In the genomic region with DNA sequence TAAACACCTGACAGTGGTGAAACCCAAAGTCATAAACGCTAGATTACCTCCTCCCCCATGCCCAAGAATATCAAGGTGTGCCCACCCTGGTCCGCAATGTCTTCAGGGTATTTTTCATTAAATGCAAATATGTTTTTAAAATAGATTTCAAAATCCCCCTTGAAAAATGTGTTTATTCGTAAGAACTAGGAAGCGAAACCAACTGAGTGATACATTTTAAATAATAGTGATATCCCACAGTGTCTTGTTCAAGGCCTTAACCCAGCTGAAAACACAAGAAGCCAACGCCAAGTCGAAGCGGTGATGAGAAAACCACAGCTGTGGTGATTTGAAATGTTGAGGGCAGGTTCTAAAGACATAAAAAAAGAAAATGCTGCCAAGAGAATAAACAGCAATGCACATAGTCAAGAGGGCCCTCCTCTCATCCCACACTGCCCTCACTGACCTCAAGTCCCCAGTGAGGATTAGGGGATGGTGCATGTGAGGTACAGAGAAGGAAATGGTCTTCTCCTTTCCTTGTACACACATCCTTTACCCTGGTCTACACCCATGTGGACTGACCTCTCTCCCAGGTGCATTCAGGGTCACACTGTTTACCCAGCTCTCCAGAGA, we compare ENCODE assay signal across 12 cellular contexts. TPM values are rescaled to one million over a fixed set of nuclear protein-coding genes. Genes with fewer than 3 reads are reported as not detected.
DNase-seq lines count a peak whose midpoint lies in the region; ATAC-seq and TF ChIP-seq lines count a peak whose summit lies in the region.
"Had no signal": no experiment of that assay in that cellular context is flagged by ENCODE, and none has a peak within 500 bp of the region (broad histone marks: within the 10 kb centered on the region; RNA-seq: fewer than 3 reads in every experiment).

No MANE protein-coding gene starts in this region.

- H3K79me2 ChIP-seq in DOHH2 (ENCODE audit: control insufficient read depth, low read length) = no peaks in the 10 kb centered on the region

- no peak for TF ChIP-seq CTCF in DOHH2 (IDR thresholded peaks at IDR 0.05; ENCODE audit: low read depth, low read length, poor library complexity, severe bottlenecking)

- peak overlapping the region; percentile 99 for H3K27ac ChIP-seq in DOHH2 (ENCODE audit: low read depth, low read length)

- no peaks in the 10 kb centered on the region for H3K27me3 ChIP-seq in DOHH2 (ENCODE audit: control insufficient read depth, low read length)

- peak; percentile 65 for ATAC-seq in GM19397 (IDR thresholded peaks at IDR 0.05; ENCODE audit: unreplicated experiment)
- peak; percentile 47 for ATAC-seq in HG03066 (IDR thresholded peaks at IDR 0.05; ENCODE audit: low read depth, unreplicated experiment)
- ATAC-seq: Panc1 had no signal

- no peaks in the 10 kb centered on the region for H3K9me2 ChIP-seq in DOHH2 (replicated peaks; ENCODE audit: control insufficient read depth, low read length)

- H3K4me1 ChIP-seq in DOHH2 (ENCODE audit: control insufficient read depth, low read length) = peaks cover 100% of the 10 kb centered on the region

- H3K4me3 ChIP-seq in DOHH2 (ENCODE audit: low read length) = peak overlapping the region; percentile 67

- H3K9me3 Mint-ChIP-seq in activated naive CD8-positive, alpha-beta T cell treated with anti-CD3 and anti-CD28 coated beads for 36 hours = no peaks in the 10 kb centered on the region
- H3K9me3 Mint-ChIP-seq: brain had no signal

- H3K4me2 ChIP-seq in DOHH2 (ENCODE audit: low read length) = peak overlapping the region; percentile 88

- H4K20me1 ChIP-seq in DOHH2 (ENCODE audit: control insufficient read depth, insufficient read depth, low read depth, low read length) = no peaks in the 10 kb centered on the region

- H3K4me1 Mint-ChIP-seq in activated naive CD8-positive, alpha-beta T cell treated with anti-CD3 and anti-CD28 coated beads for 36 hours = peaks cover 34% of the 10 kb centered on the region

- H3K27me3 Mint-ChIP-seq in activated naive CD8-positive, alpha-beta T cell treated with anti-CD3 and anti-CD28 coated beads for 36 hours = no peaks in the 10 kb centered on the region
- H3K27me3 Mint-ChIP-seq: activated CD4-positive, alpha-beta T cell treated with anti-CD3 and anti-CD28 coated beads, Interleukin-2, amount 10 ng/mL, durations not matched to agents 7 days and 5 days had no signal

- peak overlapping the region; percentile 38 for H3K27ac Mint-ChIP-seq in activated naive CD8-positive, alpha-beta T cell treated with anti-CD3 and anti-CD28 coated beads for 36 hours
- H3K27ac Mint-ChIP-seq: activated CD4-positive, alpha-beta T cell treated with anti-CD3 and anti-CD28 coated beads, Interleukin-2, amount 10 ng/mL, durations not matched to agents 7 days and 5 days; brain had no signal

- H3F3A ChIP-seq in DOHH2 (ENCODE audit: control insufficient read depth, insufficient read depth) = peaks cover 39% of the 10 kb centered on the region

- no peak overlapping the region for H3K4me3 Mint-ChIP-seq in activated naive CD8-positive, alpha-beta T cell treated with anti-CD3 and anti-CD28 coated beads for 36 hours
- H3K4me3 Mint-ChIP-seq: activated CD4-positive, alpha-beta T cell treated with anti-CD3 and anti-CD28 coated beads, Interleukin-2, amount 10 ng/mL, durations not matched to agents 7 days and 5 days; brain had no signal

- H3K9me3 ChIP-seq in DOHH2 (ENCODE audit: control insufficient read depth, insufficient read depth, low read length) = no peaks in the 10 kb centered on the region

- H3K36me3 ChIP-seq in DOHH2 (ENCODE audit: control insufficient read depth, low read length) = peaks cover 9% of the 10 kb centered on the region; the same call in 1 of the 2 replicates

- DNase-seq in activated naive CD8-positive, alpha-beta T cell treated with anti-CD3 and anti-CD28 coated beads for 36 hours = no peak
- DNase-seq in stimulated activated CD4-positive, alpha-beta T cell treated with anti-CD3 and anti-CD28 coated beads, Interleukin-1b, Interleukin-23, amount 100 ng/mL, for 48 hours = no peak
- DNase-seq in kidney glomerular epithelial cell (lab: John Stamatoyannopoulos, UW) (no peak), NCI-H1417 treated with DMSO at 0.1 percent for 48 hours (lab: John Stamatoyannopoulos, UW) (no peak), AG08396 (ENCODE audit: low spot score) (no peak)
- DNase-seq: activated CD4-positive, alpha-beta T cell treated with anti-CD3 and anti-CD28 coated beads, Interleukin-2, amount 10 ng/mL, durations not matched to agents 7 days and 5 days had no signal

- H3K36me3 Mint-ChIP-seq in activated naive CD8-positive, alpha-beta T cell treated with anti-CD3 and anti-CD28 coated beads for 36 hours = peaks cover 5% of the 10 kb centered on the region
- H3K36me3 Mint-ChIP-seq: brain had no signal

RNA-seq across cellular contexts. Expression of a gene that starts 25.5 kb away (rescaled TPM):
- not detected for total RNA-seq in activated naive CD8-positive, alpha-beta T cell treated with anti-CD3 and anti-CD28 coated beads for 36 hours
- total RNA-seq: activated CD4-positive, alpha-beta T cell treated with anti-CD3 and anti-CD28 coated beads, Interleukin-2, amount 10 ng/mL, durations not matched to agents 7 days and 5 days; glomerular endothelial cell had no signal

RNA-seq across cellular contexts. Expression of a gene that starts 49.6 kb away (rescaled TPM):
- total RNA-seq in activated naive CD8-positive, alpha-beta T cell treated with anti-CD3 and anti-CD28 coated beads for 36 hours = not detected
- total RNA-seq: activated CD4-positive, alpha-beta T cell treated with anti-CD3 and anti-CD28 coated beads, Interleukin-2, amount 10 ng/mL, durations not matched to agents 7 days and 5 days had no signal
